22 cellular contexts compared by ENCODE assay signal in the genomic region with DNA sequence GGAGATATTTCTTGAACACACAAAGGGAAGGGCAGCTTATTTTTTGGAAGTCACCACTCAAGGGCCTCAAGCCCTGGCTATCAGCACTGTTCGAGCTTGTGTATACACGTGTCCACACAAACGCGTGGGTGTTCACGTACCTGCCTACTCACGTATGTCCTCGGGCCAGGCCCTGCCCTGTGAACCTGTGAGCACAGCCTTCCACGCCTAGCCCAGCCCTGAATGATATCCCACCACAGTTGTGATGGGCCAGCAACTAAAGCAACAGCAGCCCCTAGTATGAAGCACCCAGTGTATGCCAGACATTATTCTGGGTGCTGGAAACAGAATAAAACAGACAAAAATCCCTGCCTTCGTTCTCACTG. TPM values are rescaled to one million over a fixed set of nuclear protein-coding genes. Genes with fewer than 3 reads are reported as not detected.
A peak's percentile ranks its signal among the peaks of the same experiment; 100 is the strongest.
DNase-seq lines count a peak whose midpoint lies in the region; ATAC-seq and TF ChIP-seq lines count a peak whose summit lies in the region.
"Had no signal": no experiment of that assay in that cellular context is flagged by ENCODE, and none has a peak within 500 bp of the region (broad histone marks: within the 10 kb centered on the region; RNA-seq: fewer than 3 reads in every experiment).

No MANE protein-coding gene starts in this region.

- CTCF ChIA-PET in activated CD4-positive, alpha-beta memory T cell treated with anti-CD3 and anti-CD28 coated beads, Interleukin-2, amount 10 ng/mL, durations not matched to agents 7 days and 5 days (lab: Charles Lee), result interaction anchor here (0.7 to 4.9 kb wide), 20 partner anchors 11 to 267 kb away, joined by 3 to 63 read pairs (median 4); a partner anchor contains a TSS
- CTCF ChIA-PET in activated CD4-positive, alpha-beta memory T cell treated with anti-CD3 and anti-CD28 coated beads for 36 hours (lab: Charles Lee), result interaction anchor here (0.9 to 5.5 kb wide), 23 partner anchors 11 to 284 kb away, joined by 3 to 55 read pairs (median 10); a partner anchor contains a TSS

- no peak for ATAC-seq in activated T-helper 17 cell treated with anti-CD3 and anti-CD28 coated beads, Interleukin-2, amount 50 U/mL, for 72 hours (replicated peaks)
- ATAC-seq in naive thymus-derived CD8-positive, alpha-beta T cell, result no peak
- ATAC-seq in GM18502 (IDR thresholded peaks at IDR 0.05; ENCODE audit: poor library complexity, unreplicated experiment), result no peak
- no peak for ATAC-seq in GM21360 (IDR thresholded peaks at IDR 0.05; ENCODE audit: unreplicated experiment)
- ATAC-seq: activated CD4-positive, CD25-positive, alpha-beta regulatory T cell treated with anti-CD3 and anti-CD28 coated beads, Interleukin-2, amount 50 U/mL, for 24 hours; GM12878 had no signal

- no peaks in the 10 kb centered on the region for H4K20me1 ChIP-seq in DOHH2 (ENCODE audit: control insufficient read depth, insufficient read depth, low read depth, low read length)

- no peak for DNase-seq in activated CD4-positive, alpha-beta memory T cell treated with anti-CD3 and anti-CD28 coated beads, Interleukin-2, amount 10 ng/mL, durations not matched to agents 7 days and 5 days
- DNase-seq in activated CD4-positive, alpha-beta memory T cell treated with anti-CD3 and anti-CD28 coated beads for 36 hours, result no peak
- no peak for DNase-seq in naive thymus-derived CD8-positive, alpha-beta T cell
- no peak for DNase-seq in SW 1271 (lab: John Stamatoyannopoulos, UW)
- DNase-seq: activated T-cell treated with anti-CD3 and anti-CD28 coated beads, Interleukin-2, amount 50 U/mL, for 48 hours; aorta; COR-L47; HFFc6; NCI-H1436; Right ventricle myocardium superior; stimulated activated CD4-positive, alpha-beta T cell treated with anti-CD3 and anti-CD28 coated beads, Interleukin-15, amount 100 ng/mL, for 24 hours; stimulated activated naive CD4-positive, alpha-beta T cell had no signal

- H3K9me3 Mint-ChIP-seq in activated CD4-positive, alpha-beta memory T cell treated with anti-CD3 and anti-CD28 coated beads, Interleukin-2, amount 10 ng/mL, durations not matched to agents 7 days and 5 days, result no peaks in the 10 kb centered on the region
- H3K9me3 Mint-ChIP-seq in activated CD4-positive, alpha-beta memory T cell treated with anti-CD3 and anti-CD28 coated beads for 36 hours, result no peaks in the 10 kb centered on the region
- no peaks in the 10 kb centered on the region for H3K9me3 Mint-ChIP-seq in activated T-helper 17 cell treated with anti-CD3 and anti-CD28 coated beads, Interleukin-2, amount 50 U/mL, for 72 hours
- H3K9me3 Mint-ChIP-seq in naive thymus-derived CD8-positive, alpha-beta T cell, result no peaks in the 10 kb centered on the region
- H3K9me3 Mint-ChIP-seq: HFFc6 had no signal

- H3K27ac Mint-ChIP-seq in activated CD4-positive, alpha-beta memory T cell treated with anti-CD3 and anti-CD28 coated beads, Interleukin-2, amount 10 ng/mL, durations not matched to agents 7 days and 5 days, result peak overlapping the region; percentile 6
- no peak overlapping the region for H3K27ac Mint-ChIP-seq in activated CD4-positive, alpha-beta memory T cell treated with anti-CD3 and anti-CD28 coated beads for 36 hours
- H3K27ac Mint-ChIP-seq in activated T-helper 17 cell treated with anti-CD3 and anti-CD28 coated beads, Interleukin-2, amount 50 U/mL, for 72 hours, result no peak overlapping the region
- peak overlapping the region in 3 of 10 donors; percentile 3 to 51 (median 11) for H3K27ac Mint-ChIP-seq in naive thymus-derived CD8-positive, alpha-beta T cell
- H3K27ac Mint-ChIP-seq: HFFc6 had no signal

- intact Hi-C loops in activated CD4-positive, alpha-beta memory T cell treated with anti-CD3 and anti-CD28 coated beads for 36 hours (cut with micrococcal nuclease), result loop anchor here (1.0 to 5.0 kb wide), 3 partner anchors 211 to 266 kb away; a partner anchor contains a TSS

- H3F3A ChIP-seq in DOHH2 (ENCODE audit: control insufficient read depth, insufficient read depth), result peaks cover 11% of the 10 kb centered on the region

- H3K9me2 ChIP-seq in DOHH2 (replicated peaks; ENCODE audit: control insufficient read depth, low read length), result no peaks in the 10 kb centered on the region

- no peaks in the 10 kb centered on the region for H3K27me3 ChIP-seq in DOHH2 (ENCODE audit: control insufficient read depth, low read length)
- H3K27me3 ChIP-seq: hepatocyte, right atrium auricular region, uterus had no signal

- peaks cover 19% of the 10 kb centered on the region for H3K36me3 ChIP-seq in DOHH2 (ENCODE audit: control insufficient read depth, low read length)
- H3K36me3 ChIP-seq: uterus had no signal

- H3K4me2 ChIP-seq in DOHH2 (ENCODE audit: low read length), result peak overlapping the region; percentile 97

- H3K4me3 Mint-ChIP-seq in activated CD4-positive, alpha-beta memory T cell treated with anti-CD3 and anti-CD28 coated beads, Interleukin-2, amount 10 ng/mL, durations not matched to agents 7 days and 5 days, result peak overlapping the region; percentile 91
- H3K4me3 Mint-ChIP-seq in activated CD4-positive, alpha-beta memory T cell treated with anti-CD3 and anti-CD28 coated beads for 36 hours, result no peak overlapping the region
- peak overlapping the region; percentile 96 for H3K4me3 Mint-ChIP-seq in activated T-helper 17 cell treated with anti-CD3 and anti-CD28 coated beads, Interleukin-2, amount 50 U/mL, for 72 hours
- peak overlapping the region in 8 of 10 donors; percentile 30 to 81 (median 76) for H3K4me3 Mint-ChIP-seq in naive thymus-derived CD8-positive, alpha-beta T cell

- peaks cover 63% of the 10 kb centered on the region for H3K4me1 Mint-ChIP-seq in activated CD4-positive, alpha-beta memory T cell treated with anti-CD3 and anti-CD28 coated beads, Interleukin-2, amount 10 ng/mL, durations not matched to agents 7 days and 5 days
- H3K4me1 Mint-ChIP-seq in activated CD4-positive, alpha-beta memory T cell treated with anti-CD3 and anti-CD28 coated beads for 36 hours (ENCODE audit: low read depth), result peaks cover 42% of the 10 kb centered on the region
- H3K4me1 Mint-ChIP-seq in activated T-helper 17 cell treated with anti-CD3 and anti-CD28 coated beads, Interleukin-2, amount 50 U/mL, for 72 hours, result peaks cover 21% of the 10 kb centered on the region
- H3K4me1 Mint-ChIP-seq in naive thymus-derived CD8-positive, alpha-beta T cell, result peaks cover 22 to 53% (median 39%) of the 10 kb centered on the region in 4 donors

- H3K27me3 Mint-ChIP-seq in activated CD4-positive, alpha-beta memory T cell treated with anti-CD3 and anti-CD28 coated beads, Interleukin-2, amount 10 ng/mL, durations not matched to agents 7 days and 5 days, result no peaks in the 10 kb centered on the region
- H3K27me3 Mint-ChIP-seq in activated CD4-positive, alpha-beta memory T cell treated with anti-CD3 and anti-CD28 coated beads for 36 hours, result no peaks in the 10 kb centered on the region
- no peaks in the 10 kb centered on the region for H3K27me3 Mint-ChIP-seq in activated T-helper 17 cell treated with anti-CD3 and anti-CD28 coated beads, Interleukin-2, amount 50 U/mL, for 72 hours
- H3K27me3 Mint-ChIP-seq in naive thymus-derived CD8-positive, alpha-beta T cell, result no peaks in the 10 kb centered on the region

- no peak for TF ChIP-seq CTCF in DOHH2 (IDR thresholded peaks at IDR 0.05; ENCODE audit: low read depth, low read length, poor library complexity, severe bottlenecking)

- H3K9me3 ChIP-seq in DOHH2 (ENCODE audit: control insufficient read depth, insufficient read depth, low read length), result no peaks in the 10 kb centered on the region
- H3K9me3 ChIP-seq: right atrium auricular region, uterus had no signal

- peaks cover 25% of the 10 kb centered on the region for H3K79me2 ChIP-seq in DOHH2 (ENCODE audit: control insufficient read depth, low read length)

- peaks cover 55% of the 10 kb centered on the region for H3K4me1 ChIP-seq in DOHH2 (ENCODE audit: control insufficient read depth, low read length)

- no peak overlapping the region for H3K27ac ChIP-seq in DOHH2 (ENCODE audit: low read depth, low read length)
- H3K27ac ChIP-seq: hepatocyte had no signal

- peak overlapping the region; percentile 91; the same call in 1 of the 2 replicates for H3K4me3 ChIP-seq in DOHH2 (ENCODE audit: low read length)
- H3K4me3 ChIP-seq: hepatocyte had no signal

- POLR2A ChIA-PET in activated CD4-positive, alpha-beta memory T cell treated with anti-CD3 and anti-CD28 coated beads, Interleukin-2, amount 10 ng/mL, durations not matched to agents 7 days and 5 days (lab: Charles Lee), result interaction anchor here (1.1 to 16.8 kb wide), 6 partner anchors 13 to 225 kb away, joined by 3 to 312 read pairs (median 18); a partner anchor contains a TSS
- POLR2A ChIA-PET in activated CD4-positive, alpha-beta memory T cell treated with anti-CD3 and anti-CD28 coated beads for 36 hours (lab: Charles Lee), result interaction anchor here (0.6 to 3.0 kb wide), 7 partner anchors 11 to 202 kb away, joined by 3 to 20 read pairs (median 12); a partner anchor contains a TSS
- POLR2A ChIA-PET in naive thymus-derived CD8-positive, alpha-beta T cell (lab: Charles Lee), result interaction anchor here (0.6 to 3.3 kb wide), 12 partner anchors 10 to 440 kb away, joined by 3 to 21 read pairs (median 8); a partner anchor contains a TSS

- H3K36me3 Mint-ChIP-seq in activated CD4-positive, alpha-beta memory T cell treated with anti-CD3 and anti-CD28 coated beads, Interleukin-2, amount 10 ng/mL, durations not matched to agents 7 days and 5 days (ENCODE audit: low read depth), result peaks cover 15% of the 10 kb centered on the region
- H3K36me3 Mint-ChIP-seq in activated CD4-positive, alpha-beta memory T cell treated with anti-CD3 and anti-CD28 coated beads for 36 hours, result no peaks in the 10 kb centered on the region
- peaks cover 6% of the 10 kb centered on the region for H3K36me3 Mint-ChIP-seq in activated T-helper 17 cell treated with anti-CD3 and anti-CD28 coated beads, Interleukin-2, amount 50 U/mL, for 72 hours (ENCODE audit: low read depth)
- peaks cover 0 to 2% (median 0%) of the 10 kb centered on the region in 3 donors for H3K36me3 Mint-ChIP-seq in naive thymus-derived CD8-positive, alpha-beta T cell

RNA-seq across cellular contexts. Expression of a gene that starts 2.0 kb away (rescaled TPM):
- 1 to 10 TPM; 3.7 to 4.5 TPM for total RNA-seq in activated CD4-positive, alpha-beta memory T cell treated with anti-CD3 and anti-CD28 coated beads, Interleukin-2, amount 10 ng/mL, durations not matched to agents 7 days and 5 days
- 1 to 10 TPM; 1.8 to 2.3 TPM for total RNA-seq in activated CD4-positive, alpha-beta memory T cell treated with anti-CD3 and anti-CD28 coated beads for 36 hours
- total RNA-seq in activated T-helper 17 cell treated with anti-CD3 and anti-CD28 coated beads, Interleukin-2, amount 50 U/mL, for 72 hours, result 1 to 10 TPM; 1.5 to 2.6 TPM
- 1 to 10 TPM; 3.7 to 4.5 TPM for total RNA-seq in naive thymus-derived CD8-positive, alpha-beta T cell
- 1 to 10 TPM; 1.8 to 3.2 (median 1.9) TPM for polyA plus RNA-seq in naive thymus-derived CD8-positive, alpha-beta T cell
- total RNA-seq: G401 had no signal

RNA-seq across cellular contexts. Expression of a gene that starts 5.5 kb away (rescaled TPM):
- total RNA-seq in activated CD4-positive, alpha-beta memory T cell treated with anti-CD3 and anti-CD28 coated beads, Interleukin-2, amount 10 ng/mL, durations not matched to agents 7 days and 5 days, result 10 to 100 TPM; 27.3 to 36.2 TPM
- 10 to 100 TPM; 21.0 to 22.7 TPM for total RNA-seq in activated CD4-positive, alpha-beta memory T cell treated with anti-CD3 and anti-CD28 coated beads for 36 hours
- total RNA-seq in activated T-helper 17 cell treated with anti-CD3 and anti-CD28 coated beads, Interleukin-2, amount 50 U/mL, for 72 hours, result 10 to 100 TPM; 20.8 to 26.5 TPM
- total RNA-seq in naive thymus-derived CD8-positive, alpha-beta T cell, result 10 to 100 TPM; 10.8 to 12.8 TPM
- polyA plus RNA-seq in naive thymus-derived CD8-positive, alpha-beta T cell, result 1 to 10 TPM; 1.1 to 1.8 (median 1.4) TPM

RNA-seq across cellular contexts. Expression of a gene that starts 6.6 kb away (rescaled TPM):
- total RNA-seq in activated CD4-positive, alpha-beta memory T cell treated with anti-CD3 and anti-CD28 coated beads, Interleukin-2, amount 10 ng/mL, durations not matched to agents 7 days and 5 days, result under 1 TPM; 0.30 to 0.33 TPM
- total RNA-seq in activated CD4-positive, alpha-beta memory T cell treated with anti-CD3 and anti-CD28 coated beads for 36 hours, result under 1 TPM; 0.26 to 0.31 TPM
- total RNA-seq in activated T-helper 17 cell treated with anti-CD3 and anti-CD28 coated beads, Interleukin-2, amount 50 U/mL, for 72 hours, result under 1 TPM; 0.26 to 0.41 TPM
- under 1 TPM; 0.38 to 0.47 TPM for total RNA-seq in naive thymus-derived CD8-positive, alpha-beta T cell
- not detected for polyA plus RNA-seq in naive thymus-derived CD8-positive, alpha-beta T cell
- total RNA-seq: right atrium auricular region, Right ventricle myocardium superior, uterus had no signal

RNA-seq across cellular contexts. Expression of a gene that starts 17.4 kb away (rescaled TPM):
- total RNA-seq in activated CD4-positive, alpha-beta memory T cell treated with anti-CD3 and anti-CD28 coated beads, Interleukin-2, amount 10 ng/mL, durations not matched to agents 7 days and 5 days, result 10 to 100 TPM; 60.0 to 61.7 TPM
- 10 to 100 TPM; 66.8 to 67.8 TPM for total RNA-seq in activated CD4-positive, alpha-beta memory T cell treated with anti-CD3 and anti-CD28 coated beads for 36 hours
- 10 to 100 TPM; 40.2 to 65.4 TPM for total RNA-seq in activated T-helper 17 cell treated with anti-CD3 and anti-CD28 coated beads, Interleukin-2, amount 50 U/mL, for 72 hours
- 1 to 10 TPM; 1.3 to 1.4 TPM for total RNA-seq in naive thymus-derived CD8-positive, alpha-beta T cell
- polyA plus RNA-seq in naive thymus-derived CD8-positive, alpha-beta T cell, result under 1 TPM; 0.19 to 0.49 (median 0.34) TPM

RNA-seq across cellular contexts. Expression of a gene that starts 51.3 kb away (rescaled TPM):
- 10 to 100 TPM; 13.9 to 15.8 TPM for total RNA-seq in activated CD4-positive, alpha-beta memory T cell treated with anti-CD3 and anti-CD28 coated beads, Interleukin-2, amount 10 ng/mL, durations not matched to agents 7 days and 5 days
- total RNA-seq in activated CD4-positive, alpha-beta memory T cell treated with anti-CD3 and anti-CD28 coated beads for 36 hours, result 10 to 100 TPM in 1 of 2 experiments, 1 to 10 TPM in 1; 8.7 to 11.6 TPM
- total RNA-seq in activated T-helper 17 cell treated with anti-CD3 and anti-CD28 coated beads, Interleukin-2, amount 50 U/mL, for 72 hours, result 1 to 10 TPM; 6.7 to 8.0 TPM
- 10 to 100 TPM; 10.7 to 12.1 TPM for total RNA-seq in naive thymus-derived CD8-positive, alpha-beta T cell
- 10 to 100 TPM in 2 of 3 donors, 1 to 10 TPM in 1; 8.9 to 16.1 (median 16.0) TPM for polyA plus RNA-seq in naive thymus-derived CD8-positive, alpha-beta T cell
